15 cellular contexts compared by ENCODE assay signal in the genomic region with DNA sequence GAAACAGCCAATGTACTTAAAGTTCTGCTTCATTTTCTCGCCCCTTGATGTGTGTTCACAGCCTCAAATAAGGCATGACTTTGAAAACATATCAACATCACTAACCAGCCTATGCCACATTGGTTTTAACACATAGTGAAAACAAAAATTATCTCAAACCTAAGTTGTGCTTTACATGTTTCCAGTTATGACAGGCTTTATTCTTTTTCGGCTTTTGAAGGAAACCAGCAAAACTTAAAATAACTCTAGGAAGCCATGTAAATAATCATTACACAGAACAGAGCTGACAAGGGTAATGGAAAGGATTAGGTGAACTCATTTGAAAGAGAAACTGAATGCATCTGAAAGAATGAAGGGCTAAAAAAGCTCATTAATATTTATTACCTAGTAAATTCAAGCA. TPM values are rescaled to one million over a fixed set of nuclear protein-coding genes. Genes with fewer than 3 reads are reported as not detected.
DNase-seq lines count a peak whose midpoint lies in the region; ATAC-seq and TF ChIP-seq lines count a peak whose summit lies in the region.
"Had no signal": no experiment of that assay in that cellular context is flagged by ENCODE, and none has a peak within 500 bp of the region (broad histone marks: within the 10 kb centered on the region; RNA-seq: fewer than 3 reads in every experiment).

No MANE protein-coding gene starts in this region.

- H3K9me3 ChIP-seq in cardiac muscle cell (ENCODE audit: low read depth) = no peaks in the 10 kb centered on the region
- H3K9me3 ChIP-seq: gastrocnemius medialis had no signal

- no peak overlapping the region for H3K27ac Mint-ChIP-seq in osteocyte (ENCODE audit: unreplicated experiment)
- H3K27ac Mint-ChIP-seq in activated T-helper 1 cell treated with anti-CD3 and anti-CD28 coated beads, Interleukin-12 subunit alpha, Interleukin-12 subunit beta, Interleukin-2, Interleukin-4 antibody, amounts not matched to agents 30 ng/mL and 10 ng/mL and 1 ng/mL, durations not matched to agents 14 hours and 24 hours and 36 hours = no peak overlapping the region
- H3K27ac Mint-ChIP-seq: activated naive CD4-positive, alpha-beta T cell treated with anti-CD3 and anti-CD28 coated beads, Interleukin-2, amount 50 U/mL, for 24 hours had no signal

- peaks cover 52% of the 10 kb centered on the region for H3K4me1 ChIP-seq in cardiac muscle cell (ENCODE audit: low read depth)
- H3K4me1 ChIP-seq: gastrocnemius medialis had no signal

- peak overlapping the region; percentile 79 for H3K27ac ChIP-seq in cardiac muscle cell

- TF ChIP-seq CTCF in cardiac muscle cell (IDR thresholded peaks at IDR 0.05; ENCODE audit: low read depth, low read length) = no peak
- TF ChIP-seq CTCF in osteocyte (IDR thresholded peaks at IDR 0.05) = no peak

- peaks cover 1% of the 10 kb centered on the region for H3K36me3 Mint-ChIP-seq in osteocyte (ENCODE audit: unreplicated experiment)
- no peaks in the 10 kb centered on the region for H3K36me3 Mint-ChIP-seq in activated T-helper 1 cell treated with anti-CD3 and anti-CD28 coated beads, Interleukin-12 subunit alpha, Interleukin-12 subunit beta, Interleukin-2, Interleukin-4 antibody, amounts not matched to agents 30 ng/mL and 10 ng/mL and 1 ng/mL, durations not matched to agents 14 hours and 24 hours and 36 hours (ENCODE audit: low read depth)
- H3K36me3 Mint-ChIP-seq: activated naive CD4-positive, alpha-beta T cell treated with anti-CD3 and anti-CD28 coated beads, Interleukin-2, amount 50 U/mL, for 24 hours had no signal

- peaks cover 11% of the 10 kb centered on the region for H3K27me3 Mint-ChIP-seq in osteocyte (ENCODE audit: unreplicated experiment)
- H3K27me3 Mint-ChIP-seq in activated T-helper 1 cell treated with anti-CD3 and anti-CD28 coated beads, Interleukin-12 subunit alpha, Interleukin-12 subunit beta, Interleukin-2, Interleukin-4 antibody, amounts not matched to agents 30 ng/mL and 10 ng/mL and 1 ng/mL, durations not matched to agents 14 hours and 24 hours and 36 hours (ENCODE audit: insufficient read depth) = no peaks in the 10 kb centered on the region
- H3K27me3 Mint-ChIP-seq: activated naive CD4-positive, alpha-beta T cell treated with anti-CD3 and anti-CD28 coated beads, Interleukin-2, amount 50 U/mL, for 24 hours had no signal

- ATAC-seq in left cardiac atrium (no peak), HG02610 (IDR thresholded peaks at IDR 0.05; ENCODE audit: unreplicated experiment) (peak; percentile 64), HG03354 (IDR thresholded peaks at IDR 0.05; ENCODE audit: poor library complexity, severe bottlenecking, unreplicated experiment) (peak; percentile 85), HG03439 (IDR thresholded peaks at IDR 0.05; ENCODE audit: unreplicated experiment) (no peak)
- ATAC-seq: gastrocnemius medialis had no signal

- no peaks in the 10 kb centered on the region for H3K9me3 Mint-ChIP-seq in osteocyte (ENCODE audit: unreplicated experiment)
- peaks cover 2% of the 10 kb centered on the region for H3K9me3 Mint-ChIP-seq in activated T-helper 1 cell treated with anti-CD3 and anti-CD28 coated beads, Interleukin-12 subunit alpha, Interleukin-12 subunit beta, Interleukin-2, Interleukin-4 antibody, amounts not matched to agents 30 ng/mL and 10 ng/mL and 1 ng/mL, durations not matched to agents 14 hours and 24 hours and 36 hours
- H3K9me3 Mint-ChIP-seq: activated naive CD4-positive, alpha-beta T cell treated with anti-CD3 and anti-CD28 coated beads, Interleukin-2, amount 50 U/mL, for 24 hours had no signal

- H3K27me3 ChIP-seq in cardiac muscle cell = no peaks in the 10 kb centered on the region
- H3K27me3 ChIP-seq: gastrocnemius medialis had no signal

- DNase-seq in cardiac muscle cell (ENCODE audit: low read depth in 1 of 2, low spot score in 1 of 2) (no peak), left cardiac atrium (no peak), osteocyte (ENCODE audit: extremely low spot score, unreplicated experiment) (no peak), HPDE6-E6E7 (ENCODE audit: extremely low spot score) (no peak)
- no peak for DNase-seq in activated T-helper 1 cell treated with anti-CD3 and anti-CD28 coated beads, Interleukin-12 subunit alpha, Interleukin-12 subunit beta, Interleukin-2, Interleukin-4 antibody, amounts not matched to agents 30 ng/mL and 10 ng/mL and 1 ng/mL, durations not matched to agents 14 hours and 24 hours and 36 hours (ENCODE audit: low spot score)
- DNase-seq: 8988T, caudate nucleus, gastrocnemius medialis, GDM1, NCI-H1048 had no signal

- H3K4me3 Mint-ChIP-seq in osteocyte (ENCODE audit: unreplicated experiment) = no peak overlapping the region
- no peak overlapping the region for H3K4me3 Mint-ChIP-seq in activated T-helper 1 cell treated with anti-CD3 and anti-CD28 coated beads, Interleukin-12 subunit alpha, Interleukin-12 subunit beta, Interleukin-2, Interleukin-4 antibody, amounts not matched to agents 30 ng/mL and 10 ng/mL and 1 ng/mL, durations not matched to agents 14 hours and 24 hours and 36 hours
- H3K4me3 Mint-ChIP-seq: activated naive CD4-positive, alpha-beta T cell treated with anti-CD3 and anti-CD28 coated beads, Interleukin-2, amount 50 U/mL, for 24 hours had no signal

- H3K4me3 ChIP-seq in cardiac muscle cell = no peak overlapping the region
- H3K4me3 ChIP-seq: gastrocnemius medialis had no signal

- H3K36me3 ChIP-seq in cardiac muscle cell = no peaks in the 10 kb centered on the region
- H3K36me3 ChIP-seq: gastrocnemius medialis had no signal

- H3K4me1 Mint-ChIP-seq in osteocyte (ENCODE audit: unreplicated experiment) = peaks cover 13% of the 10 kb centered on the region
- no peaks in the 10 kb centered on the region for H3K4me1 Mint-ChIP-seq in activated T-helper 1 cell treated with anti-CD3 and anti-CD28 coated beads, Interleukin-12 subunit alpha, Interleukin-12 subunit beta, Interleukin-2, Interleukin-4 antibody, amounts not matched to agents 30 ng/mL and 10 ng/mL and 1 ng/mL, durations not matched to agents 14 hours and 24 hours and 36 hours (ENCODE audit: low read depth)
- H3K4me1 Mint-ChIP-seq: activated naive CD4-positive, alpha-beta T cell treated with anti-CD3 and anti-CD28 coated beads, Interleukin-2, amount 50 U/mL, for 24 hours had no signal

- intact Hi-C loops in left cardiac atrium (cut with DNase I) = loop anchor here in 1 of 2 donors (5.0 kb wide), 1 partner anchor 39 kb away; no protein-coding TSS in a partner anchor
- intact Hi-C loops in activated T-helper 1 cell treated with anti-CD3 and anti-CD28 coated beads, Interleukin-12 subunit alpha, Interleukin-12 subunit beta, Interleukin-2, Interleukin-4 antibody, amounts not matched to agents 30 ng/mL and 10 ng/mL and 1 ng/mL, durations not matched to agents 14 hours and 24 hours and 36 hours (cut with micrococcal nuclease) = no loop called here

RNA-seq across cellular contexts. Expression of gene BMP5, which starts 42.1 kb away (rescaled TPM):
- total RNA-seq in cardiac muscle cell = 112 and 123 TPM in 2 replicates
- 127 and 155 TPM in 2 replicates for polyA plus RNA-seq in cardiac muscle cell
- total RNA-seq in left cardiac atrium = 1 to 10 TPM; 4.6 to 5.2 TPM
- total RNA-seq in osteocyte = not detected in 2 replicates
- not detected in 2 replicates for total RNA-seq in activated T-helper 1 cell treated with anti-CD3 and anti-CD28 coated beads, Interleukin-12 subunit alpha, Interleukin-12 subunit beta, Interleukin-2, Interleukin-4 antibody, amounts not matched to agents 30 ng/mL and 10 ng/mL and 1 ng/mL, durations not matched to agents 14 hours and 24 hours and 36 hours
- total RNA-seq: mononuclear cell had no signal

Comparison
In these comparisons a context has a peak if more than half of its experiments do, and no peak if none do; other contexts are left out.
1. RNA of gene BMP5, which starts 42.1 kb away (total RNA-seq): 112 to 123 TPM in cardiac muscle cell; 4.6 to 5.2 TPM in left cardiac atrium, not detected in osteocyte and not detected in activated T-helper 1 cell treated with anti-CD3 and anti-CD28 coated beads, Interleukin-12 subunit alpha, Interleukin-12 subunit beta, Interleukin-2, Interleukin-4 antibody, amounts not matched to agents 30 ng/mL and 10 ng/mL and 1 ng/mL, durations not matched to agents 14 hours and 24 hours and 36 hours; every median in the first group is over 10 times any median in the second.
2. ATAC-seq: peak in HG02610 (single experiment) and HG03354 (single experiment); none in left cardiac atrium (0 of 2) and HG03439 (single experiment).